ENCODE assay signal across 8 cellular contexts in genomic region chr3:49689046-49689886, GRCh38.
DNase-seq lines count a peak whose midpoint lies in the region; ATAC-seq and TF ChIP-seq lines count a peak whose summit lies in the region.

TSS of gene MST1 (minus strand) at chr3:49689474. CDS start at chr3:49688691, 783 bp downstream.
TSS of gene RNF123 (plus strand) at chr3:49689557. CDS start at chr3:49691166, 1,609 bp downstream.

- H3K4me1 Mint-ChIP-seq in central memory CD8-positive, alpha-beta T cell: peaks cover 42% of the 10 kb centered on the region

- H3K4me3 Mint-ChIP-seq in central memory CD8-positive, alpha-beta T cell: peak within 1 kb of the TSS; percentile 97

- no peaks in the 10 kb centered on the region for H3K9me3 Mint-ChIP-seq in central memory CD8-positive, alpha-beta T cell

- peak within 1 kb of the TSS; percentile 98 for H3K27ac Mint-ChIP-seq in central memory CD8-positive, alpha-beta T cell (ENCODE audit: low read depth)

- DNase-seq in T-helper 22 cell (ENCODE audit: low read depth) (peak; percentile 83), NOMO-1 treated with dmso at 0.1 percent for 144 hours (lab: John Stamatoyannopoulos, UW; ENCODE audit: unreplicated experiment) (no peak), hypothalamus (lab: John Stamatoyannopoulos, UW) (no peak)
- peak; percentile 87 to 89 for DNase-seq in central memory CD8-positive, alpha-beta T cell (ENCODE audit: low spot score in 2 of 2)
- DNase-seq in stimulated activated CD4-positive, alpha-beta T cell treated with anti-CD3 and anti-CD28 coated beads, Interleukin-1b, Interleukin-23, amount 100 ng/mL, for 48 hours: peak; percentile 92

- no peaks in the 10 kb centered on the region for H3K27me3 Mint-ChIP-seq in central memory CD8-positive, alpha-beta T cell

- no peaks in the 10 kb centered on the region for H3K27me3 ChIP-seq in layer of hippocampus (ENCODE audit: control insufficient read depth, insufficient read depth, low read length)

- ATAC-seq in HG03108 (IDR thresholded peaks at IDR 0.05; ENCODE audit: unreplicated experiment): peak; percentile 49
- ATAC-seq in central memory CD8-positive, alpha-beta T cell (replicated peaks; ENCODE audit: extremely low read depth, poor library complexity, severe bottlenecking): peak; percentile 80

- TF ChIP-seq POLR2A in GM18526 (IDR thresholded peaks at IDR 0.05; ENCODE audit: extremely low read depth, insufficient read length): peak; percentile 80

- H3K36me3 Mint-ChIP-seq in central memory CD8-positive, alpha-beta T cell (ENCODE audit: insufficient read depth): peaks cover 13% of the 10 kb centered on the region

- peak within 1 kb of the TSS; percentile 85 for H3K27ac ChIP-seq in layer of hippocampus (ENCODE audit: low read depth, low read length)

Comparison
In these comparisons a context has a peak if more than half of its experiments do, and no peak if none do; other contexts are left out.
1. DNase-seq: peak in T-helper 22 cell (single experiment), central memory CD8-positive, alpha-beta T cell (2 of 2) and stimulated activated CD4-positive, alpha-beta T cell treated with anti-CD3 and anti-CD28 coated beads, Interleukin-1b, Interleukin-23, amount 100 ng/mL, for 48 hours (single experiment); none in NOMO-1 treated with dmso at 0.1 percent for 144 hours (single experiment) and hypothalamus (0 of 51).